ENCODE assay signal across 24 cellular contexts in the genomic region with DNA sequence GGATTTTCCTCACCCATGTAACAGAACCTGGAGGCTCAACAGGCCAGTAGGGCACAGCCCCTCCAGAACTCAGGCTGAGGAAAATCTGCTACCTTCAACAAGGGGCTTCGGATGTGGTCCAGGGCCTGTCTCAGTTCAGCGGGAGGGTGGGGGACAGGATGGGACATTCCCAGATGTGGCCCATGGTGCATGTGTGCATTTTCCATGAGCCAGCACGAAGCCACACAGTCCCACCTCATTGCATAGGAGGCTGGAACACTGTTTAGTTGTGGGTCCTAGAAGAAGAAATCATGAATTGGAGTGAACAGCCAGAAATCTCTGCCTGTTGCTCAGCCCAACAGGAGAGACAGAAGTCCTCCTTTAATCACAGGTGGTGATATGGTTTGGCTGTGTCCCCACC.
"Had no signal": no experiment of that assay in that cellular context is flagged by ENCODE, and none has a peak within 500 bp of the region (broad histone marks: within the 10 kb centered on the region; RNA-seq: fewer than 3 reads in every experiment).

No MANE protein-coding gene starts in this region.

- H3K27me3 ChIP-seq: neural progenitor cell, ovary, right atrium auricular region, stomach, testis, thyroid gland, transverse colon, upper lobe of left lung had no signal

- H3K4me2 ChIP-seq: neural progenitor cell had no signal

- H3K9ac ChIP-seq: neural progenitor cell had no signal

- H3K9me3 ChIP-seq: testis, thyroid gland, transverse colon had no signal

- DNase-seq: hypothalamus; immature natural killer cell; left ventricle myocardium inferior; mesendoderm; midbrain; mucosa of descending colon; naive thymus-derived CD8-positive, alpha-beta T cell; nephron progenitor cell; ovary; stimulated activated CD4-positive, alpha-beta T cell treated with anti-CD3 and anti-CD28 coated beads, Interleukin-12 subunit alpha, Interleukin-12 subunit beta, amount 100 ng/mL, for 4 hours; stimulated activated CD4-positive, alpha-beta T cell treated with anti-CD3 and anti-CD28 coated beads, Interleukin-15, amount 100 ng/mL, for 24 hours; stimulated activated CD4-positive, alpha-beta T cell treated with anti-CD3 and anti-CD28 coated beads, Interleukin-2, amount 100 ng/mL, for 24 hours; stimulated activated CD4-positive, alpha-beta T cell treated with anti-CD3 and anti-CD28 coated beads, Interleukin-4, amount 100 ng/mL, for 1 hour; stimulated activated naive B cell treated with anti-CD40 and anti-IgM and Interleukin-4, amounts not matched to agents 10 μg/mL and 1 μg/mL and 100 μg/mL, for 72 hours; stimulated activated naive CD8-positive, alpha-beta T cell treated with anti-CD3 and anti-CD28 coated beads, Interleukin-15, Interleukin-2, amounts not matched to agents 100 U/mL and 50 U/mL, for 24 hours; stomach; testis; thyroid gland; transverse colon; upper lobe of left lung had no signal

- H3K27ac ChIP-seq: left ventricle myocardium inferior, neural progenitor cell, ovary, right atrium auricular region, skin epidermis, stomach, testis, thyroid gland, transverse colon, upper lobe of left lung had no signal

- H2AFZ ChIP-seq: neural progenitor cell had no signal

- H3K4me1 ChIP-seq: left ventricle myocardium inferior, neural progenitor cell, right atrium auricular region, stomach, testis, thyroid gland, transverse colon, upper lobe of left lung had no signal

- H3K36me3 ChIP-seq: left ventricle myocardium inferior, neural progenitor cell, ovary, right atrium auricular region, stomach, thyroid gland, transverse colon, upper lobe of left lung had no signal

- H3K4me3 ChIP-seq: left ventricle myocardium inferior, lung, mucosa of descending colon, neural progenitor cell, ovary, right atrium auricular region, skin epidermis, stomach, testis, thyroid gland, transverse colon, upper lobe of left lung had no signal
